11 cellular contexts compared by ENCODE assay signal in genomic region chr19:2053601-2054389, GRCh38. TPM values are rescaled to one million over a fixed set of nuclear protein-coding genes. Genes with fewer than 3 reads are reported as not detected.
A peak's percentile ranks its signal among the peaks of the same experiment; 100 is the strongest.
DNase-seq lines count a peak whose midpoint lies in the region; ATAC-seq, FAIRE-seq and TF ChIP-seq lines count a peak whose summit lies in the region.
"Had no signal": no experiment of that assay in that cellular context is flagged by ENCODE, and none has a peak within 500 bp of the region (broad histone marks: within the 10 kb centered on the region; RNA-seq: fewer than 3 reads in every experiment).

No MANE protein-coding gene starts in this region.

- 76% methylated on average over 21 of the region's 24 CpGs for WGBS in HepG2 (ENCODE audit: low lambda C conversion rate)

- no peak overlapping the region for H3K27ac ChIP-seq in HepG2 (ENCODE audit: extremely low read length, insufficient read depth, low read length)
- no peak overlapping the region for H3K27ac ChIP-seq in tibial artery

- peaks cover 7% of the 10 kb centered on the region for H3K36me3 Mint-ChIP-seq in activated CD4-positive, alpha-beta T cell treated with anti-CD3 and anti-CD28 coated beads, Interleukin-2, amount 10 ng/mL, durations not matched to agents 24 days and 14 days (ENCODE audit: low read depth)
- peaks cover 7% of the 10 kb centered on the region for H3K36me3 Mint-ChIP-seq in activated naive CD8-positive, alpha-beta T cell treated with anti-CD3 and anti-CD28 coated beads, Interleukin-2, amount 10 ng/mL, durations not matched to agents 7 days and 5 days

- peaks cover 0 to 2% of the 10 kb centered on the region in 2 experiments; a peak in 1 of 5 replicates for H3K36me3 ChIP-seq in HepG2 (replicated peaks in 1 of 2; ENCODE audit: control insufficient read depth in 1 of 2, insufficient read depth in 2 of 2, low read length in 2 of 2)
- H3K36me3 ChIP-seq in tibial artery: peaks cover 0 to 6% (median 5%) of the 10 kb centered on the region in 3 donors

- peaks cover 36% of the 10 kb centered on the region for H3K4me1 Mint-ChIP-seq in activated CD4-positive, alpha-beta T cell treated with anti-CD3 and anti-CD28 coated beads, Interleukin-2, amount 10 ng/mL, durations not matched to agents 24 days and 14 days
- peaks cover 32% of the 10 kb centered on the region for H3K4me1 Mint-ChIP-seq in activated naive CD8-positive, alpha-beta T cell treated with anti-CD3 and anti-CD28 coated beads, Interleukin-2, amount 10 ng/mL, durations not matched to agents 7 days and 5 days

- TF ChIP-seq CTCF in HepG2 (CRISPR knock-in tag; IDR thresholded peaks at IDR 0.05) (no peak), tibial artery (IDR thresholded peaks at IDR 0.05) (no peak)

- no peak for ATAC-seq in activated naive CD8-positive, alpha-beta T cell treated with anti-CD3 and anti-CD28 coated beads, Interleukin-2, amount 10 ng/mL, durations not matched to agents 7 days and 5 days (ENCODE audit: low read depth)
- ATAC-seq in HepG2 (no peak), HG03196 (IDR thresholded peaks at IDR 0.05; ENCODE audit: unreplicated experiment) (no peak)

- in situ Hi-C loops in HepG2 (cut with HindIII; ENCODE audit: extremely low pct_ligation_motif_present, low pct_unique_long_range_greater_than_20kb): no loop called here

- H3K27ac Mint-ChIP-seq in activated CD4-positive, alpha-beta T cell treated with anti-CD3 and anti-CD28 coated beads, Interleukin-2, amount 10 ng/mL, durations not matched to agents 24 days and 14 days: peak overlapping the region; percentile 65
- peak overlapping the region; percentile 96 for H3K27ac Mint-ChIP-seq in activated naive CD8-positive, alpha-beta T cell treated with anti-CD3 and anti-CD28 coated beads, Interleukin-2, amount 10 ng/mL, durations not matched to agents 7 days and 5 days

- H3K4me2 ChIP-seq in HepG2 (ENCODE audit: low read depth, low read length): no peak overlapping the region

- BruUV-seq in HepG2 (replicated peaks; lab: Mats Ljungman, UMichigan): no TSS peak

- H3K27me3 ChIP-seq in HepG2 (ENCODE audit: control insufficient read depth in 1 of 2, insufficient read depth in 2 of 2, low read length in 2 of 2): no peaks in the 10 kb centered on the region
- no peaks in the 10 kb centered on the region for H3K27me3 ChIP-seq in tibial artery

- no peaks in the 10 kb centered on the region for H3K27me3 Mint-ChIP-seq in activated CD4-positive, alpha-beta T cell treated with anti-CD3 and anti-CD28 coated beads, Interleukin-2, amount 10 ng/mL, durations not matched to agents 24 days and 14 days
- no peaks in the 10 kb centered on the region for H3K27me3 Mint-ChIP-seq in activated naive CD8-positive, alpha-beta T cell treated with anti-CD3 and anti-CD28 coated beads, Interleukin-2, amount 10 ng/mL, durations not matched to agents 7 days and 5 days

- H3K9ac ChIP-seq in HepG2 (ENCODE audit: insufficient read depth, low read depth, low read length): no peak overlapping the region

- DNase-seq in activated CD4-positive, alpha-beta T cell treated with anti-CD3 and anti-CD28 coated beads, Interleukin-2, amount 10 ng/mL, durations not matched to agents 24 days and 14 days: no peak
- DNase-seq in activated CD4-positive, alpha-beta T cell treated with anti-CD3 and anti-CD28 coated beads for 48 hours: no peak
- no peak for DNase-seq in activated naive CD8-positive, alpha-beta T cell treated with anti-CD3 and anti-CD28 coated beads, Interleukin-2, amount 10 ng/mL, durations not matched to agents 7 days and 5 days
- no peak for DNase-seq in HepG2 (ENCODE audit: low spot score)
- peak; percentile 54 to 72 for DNase-seq in tibial artery
- DNase-seq in COLO668 (lab: John Stamatoyannopoulos, UW; ENCODE audit: unreplicated experiment): no peak
- no peak for DNase-seq in stimulated activated CD4-positive, alpha-beta T cell treated with anti-CD3 and anti-CD28 coated beads, Interleukin-2, amount 100 ng/mL, for 48 hours
- DNase-seq: activated naive CD4-positive, alpha-beta T cell treated with anti-CD3 and anti-CD28 coated beads, Interleukin-2, amount 50 U/mL, for 16 hours; erythroblast; NCI-H1694 treated with DMSO at 0.1 percent for 48 hours had no signal

- H3K9me3 ChIP-seq in HepG2 (ENCODE audit: low read length) (no peaks in the 10 kb centered on the region), tibial artery (no peaks in the 10 kb centered on the region)

- CTCF ChIA-PET in HepG2 (lab: Yijun Ruan, JAX; ENCODE audit: low intra/inter-chr PET ratio, low total read pairs): no interaction called here

- no peaks in the 10 kb centered on the region for H3K9me3 Mint-ChIP-seq in activated CD4-positive, alpha-beta T cell treated with anti-CD3 and anti-CD28 coated beads, Interleukin-2, amount 10 ng/mL, durations not matched to agents 24 days and 14 days
- H3K9me3 Mint-ChIP-seq in activated naive CD8-positive, alpha-beta T cell treated with anti-CD3 and anti-CD28 coated beads, Interleukin-2, amount 10 ng/mL, durations not matched to agents 7 days and 5 days: no peaks in the 10 kb centered on the region

- no peak overlapping the region for H3K4me3 Mint-ChIP-seq in activated CD4-positive, alpha-beta T cell treated with anti-CD3 and anti-CD28 coated beads, Interleukin-2, amount 10 ng/mL, durations not matched to agents 24 days and 14 days
- H3K4me3 Mint-ChIP-seq in activated naive CD8-positive, alpha-beta T cell treated with anti-CD3 and anti-CD28 coated beads, Interleukin-2, amount 10 ng/mL, durations not matched to agents 7 days and 5 days: no peak overlapping the region

- no peak for TF ChIP-seq RAD21 in HepG2 (CRISPR knock-in tag; IDR thresholded peaks at IDR 0.05)

- FAIRE-seq in HepG2 (lab: Jason Lieb, UNC): no peak

- H3K4me1 ChIP-seq in HepG2 (ENCODE audit: insufficient read depth, low read length) (peaks cover 82% of the 10 kb centered on the region), tibial artery (peaks cover 2 to 55% (median 34%) of the 10 kb centered on the region in 4 donors)

- H3K79me2 ChIP-seq in HepG2 (ENCODE audit: insufficient read depth, low read length): peaks cover 19% of the 10 kb centered on the region

- H4K20me1 ChIP-seq in HepG2 (ENCODE audit: insufficient read depth, low read length): peaks cover 17% of the 10 kb centered on the region

- no peak overlapping the region for H3K4me3 ChIP-seq in HepG2 (replicated peaks in 1 of 3; ENCODE audit: insufficient read depth in 1 of 3, low read depth in 2 of 3, low read length in 3 of 3)
- no peak overlapping the region for H3K4me3 ChIP-seq in tibial artery

- no peak for TF ChIP-seq POLR2A in HepG2 (IDR thresholded peaks at IDR 0.05; ENCODE audit: insufficient read depth in 1 of 2, low read depth in 2 of 2, low read length in 2 of 2)

- no peak for TF ChIP-seq EP300 in HepG2 (IDR thresholded peaks at IDR 0.05; ENCODE audit: low read depth in 2 of 2, low read length in 2 of 2)
- no peak for TF ChIP-seq EP300 in HepG2 (CRISPR knock-in tag; IDR thresholded peaks at IDR 0.05; ENCODE audit: borderline replicate concordance)

- intact Hi-C loops in activated CD4-positive, alpha-beta T cell treated with anti-CD3 and anti-CD28 coated beads, Interleukin-2, amount 10 ng/mL, durations not matched to agents 24 days and 14 days (cut with micrococcal nuclease): no loop called here
- intact Hi-C loops in HepG2 (cut with micrococcal nuclease; ENCODE audit: unreplicated experiment) (no loop called here), tibial artery (cut with DNase I; ENCODE audit: low total_unique reads) (no loop called here)

- POLR2A ChIA-PET in activated naive CD8-positive, alpha-beta T cell treated with anti-CD3 and anti-CD28 coated beads, Interleukin-2, amount 10 ng/mL, durations not matched to agents 7 days and 5 days (lab: Charles Lee): interaction anchor here (2.8 to 5.2 kb wide), 3 partner anchors 8 to 30 kb away, joined by 48 to 73 read pairs (median 56); no protein-coding TSS in a partner anchor
- POLR2A ChIA-PET in HepG2 (lab: Yijun Ruan, JAX): interaction anchor here (1.2 to 1.3 kb wide), 2 partner anchors 11 to 38 kb away, joined by 5 to 6 read pairs; no protein-coding TSS in a partner anchor

- no peak overlapping the region for H2AFZ ChIP-seq in HepG2 (ENCODE audit: low read length)

RNA-seq across cellular contexts. Expression of gene MKNK2, which starts 2.8 kb away (rescaled TPM):
- 159 and 169 TPM in 2 replicates for total RNA-seq in activated CD4-positive, alpha-beta T cell treated with anti-CD3 and anti-CD28 coated beads, Interleukin-2, amount 10 ng/mL, durations not matched to agents 24 days and 14 days
- 100 to 1,000 TPM; 319 to 341 TPM for total RNA-seq in activated naive CD8-positive, alpha-beta T cell treated with anti-CD3 and anti-CD28 coated beads, Interleukin-2, amount 10 ng/mL, durations not matched to agents 7 days and 5 days
- 35.5 and 44.9 TPM in 2 replicates for total RNA-seq in HepG2 (2016; rRNA removed; fragmentation: Illumina TruSeq; extraction: Trizol)
- 52.3 and 57.0 TPM in 2 replicates for total RNA-seq in HepG2 (2016; cell fraction: cytosol; rRNA removed; fragmentation: Illumina TruSeq; extraction: Trizol; ENCODE audit: low read depth)
- 30.7 and 45.2 TPM in 2 replicates for total RNA-seq in HepG2 (2016; cell fraction: insoluble cytoplasmic fraction; rRNA removed; fragmentation: Illumina TruSeq; extraction: Trizol)
- 90.7 and 98.8 TPM in 2 replicates for total RNA-seq in HepG2 (2016; cell fraction: membrane; rRNA removed; fragmentation: Illumina TruSeq; extraction: Trizol)
- 29.7 and 31.4 TPM in 2 replicates for total RNA-seq in HepG2 (2016; cell fraction: nucleus; rRNA removed; fragmentation: Illumina TruSeq; extraction: Trizol)
- polyA plus RNA-seq in HepG2 (2011; rRNA removed): 112 and 129 TPM in 2 replicates
- 75.6 and 125 TPM in 2 replicates for polyA plus RNA-seq in HepG2 (2011; cell fraction: cytosol; rRNA removed)
- 253 and 307 TPM in 2 replicates for polyA plus RNA-seq in HepG2 (2011; cell fraction: nucleus; rRNA removed)
- 68.1 and 73.6 TPM in 2 replicates for polyA plus RNA-seq in HepG2 (2012)
- polyA plus RNA-seq in HepG2 (2016; cell fraction: cytosol; fragmentation: Illumina TruSeq; extraction: Trizol; ENCODE audit: low read depth): 65.6 and 66.5 TPM in 2 replicates
- 34.0 and 45.2 TPM in 2 replicates for polyA plus RNA-seq in HepG2 (2016; cell fraction: insoluble cytoplasmic fraction; fragmentation: Illumina TruSeq; extraction: Trizol; ENCODE audit: low read depth)
- 77.4 and 85.7 TPM in 2 replicates for polyA plus RNA-seq in HepG2 (2016; cell fraction: membrane; fragmentation: Illumina TruSeq; extraction: Trizol; ENCODE audit: low read depth)
- polyA plus RNA-seq in HepG2 (2016; cell fraction: nucleus; fragmentation: Illumina TruSeq; extraction: Trizol; ENCODE audit: insufficient read depth, low read depth): 73.2 and 74.3 TPM in 2 replicates
- 79.7 and 204 TPM in 2 replicates for polyA minus RNA-seq in HepG2 (2011; rRNA and poly(A)+ RNA removed; ENCODE audit: low replicate concordance)
- polyA minus RNA-seq in HepG2 (2011; cell fraction: cytosol; rRNA and poly(A)+ RNA removed): 99.9 and 101 TPM in 2 replicates
- polyA minus RNA-seq in HepG2 (2011; cell fraction: nucleus; rRNA and poly(A)+ RNA removed): 40.2 and 51.7 TPM in 2 replicates

RNA-seq across cellular contexts. Expression of gene BTBD2, which starts 38.3 kb away (rescaled TPM):
- total RNA-seq in activated CD4-positive, alpha-beta T cell treated with anti-CD3 and anti-CD28 coated beads, Interleukin-2, amount 10 ng/mL, durations not matched to agents 24 days and 14 days: 25.8 and 30.2 TPM in 2 replicates
- total RNA-seq in activated naive CD8-positive, alpha-beta T cell treated with anti-CD3 and anti-CD28 coated beads, Interleukin-2, amount 10 ng/mL, durations not matched to agents 7 days and 5 days: 10 to 100 TPM; 55.0 to 61.4 TPM
- 28.1 and 30.9 TPM in 2 replicates for total RNA-seq in HepG2 (2016; rRNA removed; fragmentation: Illumina TruSeq; extraction: Trizol)
- total RNA-seq in HepG2 (2016; cell fraction: cytosol; rRNA removed; fragmentation: Illumina TruSeq; extraction: Trizol; ENCODE audit: low read depth): 33.3 and 38.0 TPM in 2 replicates
- total RNA-seq in HepG2 (2016; cell fraction: insoluble cytoplasmic fraction; rRNA removed; fragmentation: Illumina TruSeq; extraction: Trizol): 26.7 and 27.1 TPM in 2 replicates
- total RNA-seq in HepG2 (2016; cell fraction: membrane; rRNA removed; fragmentation: Illumina TruSeq; extraction: Trizol): 73.7 and 74.9 TPM in 2 replicates
- total RNA-seq in HepG2 (2016; cell fraction: nucleus; rRNA removed; fragmentation: Illumina TruSeq; extraction: Trizol): 18.7 and 18.8 TPM in 2 replicates
- polyA plus RNA-seq in HepG2 (2011; rRNA removed): 45.3 and 45.6 TPM in 2 replicates
- polyA plus RNA-seq in HepG2 (2011; cell fraction: cytosol; rRNA removed): 23.9 and 43.2 TPM in 2 replicates
- polyA plus RNA-seq in HepG2 (2011; cell fraction: nucleus; rRNA removed): 43.1 and 48.6 TPM in 2 replicates
- polyA plus RNA-seq in HepG2 (2012): 46.5 and 49.0 TPM in 2 replicates
- 74.0 and 79.4 TPM in 2 replicates for polyA plus RNA-seq in HepG2 (2016; cell fraction: cytosol; fragmentation: Illumina TruSeq; extraction: Trizol; ENCODE audit: low read depth)
- polyA plus RNA-seq in HepG2 (2016; cell fraction: insoluble cytoplasmic fraction; fragmentation: Illumina TruSeq; extraction: Trizol; ENCODE audit: low read depth): 39.4 and 51.6 TPM in 2 replicates
- 106 and 123 TPM in 2 replicates for polyA plus RNA-seq in HepG2 (2016; cell fraction: membrane; fragmentation: Illumina TruSeq; extraction: Trizol; ENCODE audit: low read depth)
- polyA plus RNA-seq in HepG2 (2016; cell fraction: nucleus; fragmentation: Illumina TruSeq; extraction: Trizol; ENCODE audit: insufficient read depth, low read depth): 43.6 and 45.5 TPM in 2 replicates
- polyA minus RNA-seq in HepG2 (2011; rRNA and poly(A)+ RNA removed; ENCODE audit: low replicate concordance): 32.8 and 55.6 TPM in 2 replicates
- polyA minus RNA-seq in HepG2 (2011; cell fraction: cytosol; rRNA and poly(A)+ RNA removed): 39.1 and 43.2 TPM in 2 replicates
- 10.3 and 12.1 TPM in 2 replicates for polyA minus RNA-seq in HepG2 (2011; cell fraction: nucleus; rRNA and poly(A)+ RNA removed)

RNA-seq across cellular contexts. Expression of gene MOB3A, which starts 42.3 kb away (rescaled TPM):
- total RNA-seq in activated CD4-positive, alpha-beta T cell treated with anti-CD3 and anti-CD28 coated beads, Interleukin-2, amount 10 ng/mL, durations not matched to agents 24 days and 14 days: 184 and 185 TPM in 2 replicates
- 100 to 1,000 TPM; 190 to 200 TPM for total RNA-seq in activated naive CD8-positive, alpha-beta T cell treated with anti-CD3 and anti-CD28 coated beads, Interleukin-2, amount 10 ng/mL, durations not matched to agents 7 days and 5 days
- total RNA-seq in HepG2 (2016; rRNA removed; fragmentation: Illumina TruSeq; extraction: Trizol): 3.5 and 4.3 TPM in 2 replicates
- 2.2 and 2.7 TPM in 2 replicates for total RNA-seq in HepG2 (2016; cell fraction: cytosol; rRNA removed; fragmentation: Illumina TruSeq; extraction: Trizol; ENCODE audit: low read depth)
- total RNA-seq in HepG2 (2016; cell fraction: insoluble cytoplasmic fraction; rRNA removed; fragmentation: Illumina TruSeq; extraction: Trizol): 3.5 and 4.0 TPM in 2 replicates
- total RNA-seq in HepG2 (2016; cell fraction: membrane; rRNA removed; fragmentation: Illumina TruSeq; extraction: Trizol): 2.7 and 3.2 TPM in 2 replicates
- 2.4 and 2.5 TPM in 2 replicates for total RNA-seq in HepG2 (2016; cell fraction: nucleus; rRNA removed; fragmentation: Illumina TruSeq; extraction: Trizol)
- polyA plus RNA-seq in HepG2 (2011; rRNA removed): 17.8 and 20.3 TPM in 2 replicates
- 13.9 and 16.9 TPM in 2 replicates for polyA plus RNA-seq in HepG2 (2011; cell fraction: cytosol; rRNA removed)
- polyA plus RNA-seq in HepG2 (2011; cell fraction: nucleus; rRNA removed): 10.8 and 12.6 TPM in 2 replicates
- 6.2 and 6.8 TPM in 2 replicates for polyA plus RNA-seq in HepG2 (2012)
- polyA plus RNA-seq in HepG2 (2016; cell fraction: cytosol; fragmentation: Illumina TruSeq; extraction: Trizol; ENCODE audit: low read depth): 0.97 and 1.0 TPM in 2 replicates
- 6.2 and 7.9 TPM in 2 replicates for polyA plus RNA-seq in HepG2 (2016; cell fraction: insoluble cytoplasmic fraction; fragmentation: Illumina TruSeq; extraction: Trizol; ENCODE audit: low read depth)
- 2.8 TPM in 2 replicates for polyA plus RNA-seq in HepG2 (2016; cell fraction: membrane; fragmentation: Illumina TruSeq; extraction: Trizol; ENCODE audit: low read depth)
- polyA plus RNA-seq in HepG2 (2016; cell fraction: nucleus; fragmentation: Illumina TruSeq; extraction: Trizol; ENCODE audit: insufficient read depth, low read depth): 6.6 and 6.8 TPM in 2 replicates
- polyA minus RNA-seq in HepG2 (2011; rRNA and poly(A)+ RNA removed; ENCODE audit: low replicate concordance): 23.6 and 71.5 TPM in 2 replicates
- 19.3 and 25.0 TPM in 2 replicates for polyA minus RNA-seq in HepG2 (2011; cell fraction: cytosol; rRNA and poly(A)+ RNA removed)
- 5.3 and 6.0 TPM in 2 replicates for polyA minus RNA-seq in HepG2 (2011; cell fraction: nucleus; rRNA and poly(A)+ RNA removed)

RNA-seq across cellular contexts. Expression of gene IZUMO4, which starts 42.9 kb away (rescaled TPM):
- 9.5 and 10.0 TPM in 2 replicates for total RNA-seq in activated CD4-positive, alpha-beta T cell treated with anti-CD3 and anti-CD28 coated beads, Interleukin-2, amount 10 ng/mL, durations not matched to agents 24 days and 14 days
- total RNA-seq in activated naive CD8-positive, alpha-beta T cell treated with anti-CD3 and anti-CD28 coated beads, Interleukin-2, amount 10 ng/mL, durations not matched to agents 7 days and 5 days: 10 to 100 TPM; 16.0 to 17.7 TPM
- 0.24 and 0.77 TPM in 2 replicates for total RNA-seq in HepG2 (2016; rRNA removed; fragmentation: Illumina TruSeq; extraction: Trizol)
- 0.79 and 0.91 TPM in 2 replicates for total RNA-seq in HepG2 (2016; cell fraction: cytosol; rRNA removed; fragmentation: Illumina TruSeq; extraction: Trizol; ENCODE audit: low read depth)
- total RNA-seq in HepG2 (2016; cell fraction: insoluble cytoplasmic fraction; rRNA removed; fragmentation: Illumina TruSeq; extraction: Trizol): 0.34 and 1.5 TPM in 2 replicates
- total RNA-seq in HepG2 (2016; cell fraction: membrane; rRNA removed; fragmentation: Illumina TruSeq; extraction: Trizol): 0.83 and 1.5 TPM in 2 replicates
- 1.1 and 2.5 TPM in 2 replicates for total RNA-seq in HepG2 (2016; cell fraction: nucleus; rRNA removed; fragmentation: Illumina TruSeq; extraction: Trizol)
- 3.9 and 4.1 TPM in 2 replicates for polyA plus RNA-seq in HepG2 (2011; rRNA removed)
- 0.55 and 0.75 TPM in 2 replicates for polyA plus RNA-seq in HepG2 (2011; cell fraction: cytosol; rRNA removed)
- polyA plus RNA-seq in HepG2 (2011; cell fraction: nucleus; rRNA removed): 66.6 and 91.0 TPM in 2 replicates
- 1.7 and 4.4 TPM in 2 replicates for polyA plus RNA-seq in HepG2 (2012)
- 0.57 and 1.2 TPM in 2 replicates for polyA plus RNA-seq in HepG2 (2016; cell fraction: cytosol; fragmentation: Illumina TruSeq; extraction: Trizol; ENCODE audit: low read depth)
- 0.45 and 0.53 TPM in 2 replicates for polyA plus RNA-seq in HepG2 (2016; cell fraction: insoluble cytoplasmic fraction; fragmentation: Illumina TruSeq; extraction: Trizol; ENCODE audit: low read depth)
- polyA plus RNA-seq in HepG2 (2016; cell fraction: membrane; fragmentation: Illumina TruSeq; extraction: Trizol; ENCODE audit: low read depth): 0.94 TPM in 2 replicates
- polyA plus RNA-seq in HepG2 (2016; cell fraction: nucleus; fragmentation: Illumina TruSeq; extraction: Trizol; ENCODE audit: insufficient read depth, low read depth): 4.3 and 6.3 TPM in 2 replicates
- polyA minus RNA-seq in HepG2 (2011; rRNA and poly(A)+ RNA removed; ENCODE audit: low replicate concordance): 0.54 and 2.7 TPM in 2 replicates
- not detected in 2 replicates for polyA minus RNA-seq in HepG2 (2011; cell fraction: cytosol; rRNA and poly(A)+ RNA removed)
- polyA minus RNA-seq in HepG2 (2011; cell fraction: nucleus; rRNA and poly(A)+ RNA removed): 1.9 and 4.2 TPM in 2 replicates

Comparison
In these comparisons a context has a peak if more than half of its experiments do, and no peak if none do; other contexts are left out.
1. DNase-seq: peak in tibial artery (2 of 2); none in activated CD4-positive, alpha-beta T cell treated with anti-CD3 and anti-CD28 coated beads, Interleukin-2, amount 10 ng/mL, durations not matched to agents 24 days and 14 days (single experiment), activated CD4-positive, alpha-beta T cell treated with anti-CD3 and anti-CD28 coated beads for 48 hours (single experiment), activated naive CD8-positive, alpha-beta T cell treated with anti-CD3 and anti-CD28 coated beads, Interleukin-2, amount 10 ng/mL, durations not matched to agents 7 days and 5 days (single experiment), HepG2 (single experiment), COLO668 (single experiment) and stimulated activated CD4-positive, alpha-beta T cell treated with anti-CD3 and anti-CD28 coated beads, Interleukin-2, amount 100 ng/mL, for 48 hours (0 of 2).
2. RNA of gene MOB3A, which starts 42.3 kb away (total RNA-seq): 190 to 200 TPM in activated naive CD8-positive, alpha-beta T cell treated with anti-CD3 and anti-CD28 coated beads, Interleukin-2, amount 10 ng/mL, durations not matched to agents 7 days and 5 days and 184 to 185 TPM in activated CD4-positive, alpha-beta T cell treated with anti-CD3 and anti-CD28 coated beads, Interleukin-2, amount 10 ng/mL, durations not matched to agents 24 days and 14 days; 2.2 to 4.3 TPM in HepG2; every median in the first group is over 10 times any median in the second.